1 cellular context compared by ENCODE assay signal in genomic region chr12:104215638-104216297, GRCh38.
TF ChIP-seq lines count a peak whose summit lies in the region.

TXNRD1 (plus strand) TSS chr12:104215779; CDS start chr12:104215803, 24 bp downstream.

TF ChIP-seq in K562, 482 proteins besides CTCF, POLR2A, EP300 and RAD21 (continued from another document and continues in another):
- peak; percentile 90 for TF ChIP-seq MGA (IDR thresholded peaks at IDR 0.05)
- peak in 1 of 2 experiments; percentile 48; a peak in 2 of 4 replicates for TF ChIP-seq FOXK2 (conservative IDR thresholded peaks at IDR 0.05 in 1 of 2, IDR thresholded peaks at IDR 0.05 in 1 of 2; ENCODE audit: low read depth in 2 of 2)
- peak; percentile 17 for TF ChIP-seq FIP1L1 (IDR thresholded peaks at IDR 0.05; ENCODE audit: low read depth, low read length, poor library complexity, severe bottlenecking)
- peak; percentile 62 for TF ChIP-seq CCNT2 (IDR thresholded peaks at IDR 0.05; ENCODE audit: borderline replicate concordance, extremely low read depth, insufficient read length, low read depth, low read length)
- TF ChIP-seq SMARCE1 (IDR thresholded peaks at IDR 0.05), result no peak
- peak in 2 of 3 experiments; percentile 67 to 75 for TF ChIP-seq YY1 (IDR thresholded peaks at IDR 0.05; ENCODE audit: borderline replicate concordance in 1 of 3, control insufficient read depth in 1 of 3, extremely low read depth in 1 of 3, insufficient read depth in 3 of 3, insufficient read length in 1 of 3, insufficient replicate concordance in 2 of 3, low read depth in 1 of 3, low read length in 2 of 3)
- peak; percentile 70 for TF ChIP-seq ZNF384 (IDR thresholded peaks at IDR 0.05; ENCODE audit: low read depth, low read length)
- peak; percentile 84; the same call in 1 of the 2 replicates for TF ChIP-seq STAG1 (CRISPR knock-in tag; IDR thresholded peaks at IDR 0.05; ENCODE audit: borderline replicate concordance)
- TF ChIP-seq ZBTB7A (IDR thresholded peaks at IDR 0.05; ENCODE audit: borderline replicate concordance, control insufficient read depth, low read depth, low read length), result peak; percentile 71; the same call in 1 of the 2 replicates
- TF ChIP-seq BMI1 (IDR thresholded peaks at IDR 0.05; ENCODE audit: low read length), result peak; percentile 20; the same call in 1 of the 2 replicates
- TF ChIP-seq SRF (CRISPR knock-in tag; IDR thresholded peaks at IDR 0.05), result 0 out of 4 replicates have a peak, but pooled peaks of 1 of the 2 experiments have one; percentile 58
- no peak for TF ChIP-seq ZNF347 (CRISPR knock-in tag; IDR thresholded peaks at IDR 0.05; ENCODE audit: low read depth)
- 0 out of 2 replicates have a peak, but pooled peaks have one; percentile 9 for TF ChIP-seq PHF21A (IDR thresholded peaks at IDR 0.05; ENCODE audit: borderline replicate concordance, low read depth)
- TF ChIP-seq SAP30 (IDR thresholded peaks at IDR 0.05; ENCODE audit: borderline replicate concordance, insufficient read depth, low read depth, low read length, poor library complexity, severe bottlenecking), result no peak
- TF ChIP-seq CREB1 (IDR thresholded peaks at IDR 0.05), result peak; percentile 44; the same call in 1 of the 2 replicates
- TF ChIP-seq CREB1 (CRISPR knock-in tag; IDR thresholded peaks at IDR 0.05), result peak; percentile 56; the same call in 1 of the 2 replicates
- no peak for TF ChIP-seq RBM22 (IDR thresholded peaks at IDR 0.05; ENCODE audit: low read depth, low read length, poor library complexity, severe bottlenecking)
- TF ChIP-seq POLR2G (IDR thresholded peaks at IDR 0.05; ENCODE audit: low read depth, low read length), result peak; percentile 92
- no peak for TF ChIP-seq TFAM (CRISPR knock-in tag; conservative IDR thresholded peaks at IDR 0.05)
- no peak for TF ChIP-seq TEAD4 (IDR thresholded peaks at IDR 0.05; ENCODE audit: low read length)
- TF ChIP-seq TEAD4 (CRISPR knock-in tag; IDR thresholded peaks at IDR 0.05; ENCODE audit: borderline replicate concordance), result no peak
- no peak for TF ChIP-seq CBFA2T2 (conservative IDR thresholded peaks at IDR 0.05)
- no peak for TF ChIP-seq HMG20B (CRISPR knock-in tag; IDR thresholded peaks at IDR 0.05)
- TF ChIP-seq RB1 (IDR thresholded peaks at IDR 0.05; ENCODE audit: low read depth), result peak; percentile 87; the same call in 1 of the 2 replicates
- TF ChIP-seq ARID2 (IDR thresholded peaks at IDR 0.05), result peak; percentile 78
- TF ChIP-seq KLF13 (tag; IDR thresholded peaks at IDR 0.05; ENCODE audit: borderline replicate concordance, low read depth), result peak; percentile 94; the same call in 1 of the 2 replicates
- TF ChIP-seq ESRRB (CRISPR knock-in tag; IDR thresholded peaks at IDR 0.05; ENCODE audit: borderline replicate concordance), result no peak
- TF ChIP-seq THRB (CRISPR knock-in tag; conservative IDR thresholded peaks at IDR 0.05), result no peak
- TF ChIP-seq FOXK1 (CRISPR knock-in tag; IDR thresholded peaks at IDR 0.05; ENCODE audit: borderline replicate concordance), result no peak
- no peak for TF ChIP-seq ZNF699 (CRISPR knock-in tag; IDR thresholded peaks at IDR 0.05; ENCODE audit: insufficient replicate concordance)
- TF ChIP-seq GATAD2A (IDR thresholded peaks at IDR 0.05), result 0 out of 2 replicates have a peak, but pooled peaks have one; percentile 42
- TF ChIP-seq NFIX (CRISPR knock-in tag; IDR thresholded peaks at IDR 0.05; ENCODE audit: low read depth), result no peak
- TF ChIP-seq SMAD4 (CRISPR knock-in tag; conservative IDR thresholded peaks at IDR 0.05), result peak; percentile 58; the same call in 1 of the 2 replicates
- TF ChIP-seq CBFA2T3 (IDR thresholded peaks at IDR 0.05), result no peak
- no peak for TF ChIP-seq CSDE1 (IDR thresholded peaks at IDR 0.05)
- no peak for TF ChIP-seq ZNF561 (CRISPR knock-in tag; conservative IDR thresholded peaks at IDR 0.05)
- no peak for TF ChIP-seq SLC30A9 (CRISPR knock-in tag; IDR thresholded peaks at IDR 0.05)
- TF ChIP-seq TAF1 (IDR thresholded peaks at IDR 0.05; ENCODE audit: control insufficient read depth, extremely low read depth, insufficient read depth, low read length, severe bottlenecking), result peak; percentile 38
- TF ChIP-seq PHF20 (IDR thresholded peaks at IDR 0.05; ENCODE audit: partially characterized antibody), result peak; percentile 72
- TF ChIP-seq ZNF740 (CRISPR knock-in tag; IDR thresholded peaks at IDR 0.05), result no peak
- no peak for TF ChIP-seq ZNF740 (tag; IDR thresholded peaks at IDR 0.05)
- TF ChIP-seq, protein P1, sequence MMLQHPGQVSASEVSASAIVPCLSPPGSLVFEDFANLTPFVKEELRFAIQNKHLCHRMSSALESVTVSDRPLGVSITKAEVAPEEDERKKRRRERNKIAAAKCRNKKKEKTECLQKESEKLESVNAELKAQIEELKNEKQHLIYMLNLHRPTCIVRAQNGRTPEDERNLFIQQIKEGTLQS (IDR thresholded peaks at IDR 0.05), result no peak
- TF ChIP-seq, protein P1 (CRISPR knock-in tag; conservative IDR thresholded peaks at IDR 0.05), result no peak
- TF ChIP-seq ZNF197 (CRISPR knock-in tag; IDR thresholded peaks at IDR 0.05; ENCODE audit: low read depth), result no peak
- no peak for TF ChIP-seq MTA3 (IDR thresholded peaks at IDR 0.05; ENCODE audit: borderline replicate concordance)
- no peak for TF ChIP-seq NBN (IDR thresholded peaks at IDR 0.05; ENCODE audit: low read depth)
- TF ChIP-seq NONO (IDR thresholded peaks at IDR 0.05; ENCODE audit: low read depth in 2 of 2, low read length in 1 of 2), result peak; percentile 46 to 57; a peak in 2 of 4 replicates
- 0 out of 2 replicates have a peak, but pooled peaks have one; percentile 21 for TF ChIP-seq E2F3 (CRISPR knock-in tag; IDR thresholded peaks at IDR 0.05)
- TF ChIP-seq, protein P2, sequence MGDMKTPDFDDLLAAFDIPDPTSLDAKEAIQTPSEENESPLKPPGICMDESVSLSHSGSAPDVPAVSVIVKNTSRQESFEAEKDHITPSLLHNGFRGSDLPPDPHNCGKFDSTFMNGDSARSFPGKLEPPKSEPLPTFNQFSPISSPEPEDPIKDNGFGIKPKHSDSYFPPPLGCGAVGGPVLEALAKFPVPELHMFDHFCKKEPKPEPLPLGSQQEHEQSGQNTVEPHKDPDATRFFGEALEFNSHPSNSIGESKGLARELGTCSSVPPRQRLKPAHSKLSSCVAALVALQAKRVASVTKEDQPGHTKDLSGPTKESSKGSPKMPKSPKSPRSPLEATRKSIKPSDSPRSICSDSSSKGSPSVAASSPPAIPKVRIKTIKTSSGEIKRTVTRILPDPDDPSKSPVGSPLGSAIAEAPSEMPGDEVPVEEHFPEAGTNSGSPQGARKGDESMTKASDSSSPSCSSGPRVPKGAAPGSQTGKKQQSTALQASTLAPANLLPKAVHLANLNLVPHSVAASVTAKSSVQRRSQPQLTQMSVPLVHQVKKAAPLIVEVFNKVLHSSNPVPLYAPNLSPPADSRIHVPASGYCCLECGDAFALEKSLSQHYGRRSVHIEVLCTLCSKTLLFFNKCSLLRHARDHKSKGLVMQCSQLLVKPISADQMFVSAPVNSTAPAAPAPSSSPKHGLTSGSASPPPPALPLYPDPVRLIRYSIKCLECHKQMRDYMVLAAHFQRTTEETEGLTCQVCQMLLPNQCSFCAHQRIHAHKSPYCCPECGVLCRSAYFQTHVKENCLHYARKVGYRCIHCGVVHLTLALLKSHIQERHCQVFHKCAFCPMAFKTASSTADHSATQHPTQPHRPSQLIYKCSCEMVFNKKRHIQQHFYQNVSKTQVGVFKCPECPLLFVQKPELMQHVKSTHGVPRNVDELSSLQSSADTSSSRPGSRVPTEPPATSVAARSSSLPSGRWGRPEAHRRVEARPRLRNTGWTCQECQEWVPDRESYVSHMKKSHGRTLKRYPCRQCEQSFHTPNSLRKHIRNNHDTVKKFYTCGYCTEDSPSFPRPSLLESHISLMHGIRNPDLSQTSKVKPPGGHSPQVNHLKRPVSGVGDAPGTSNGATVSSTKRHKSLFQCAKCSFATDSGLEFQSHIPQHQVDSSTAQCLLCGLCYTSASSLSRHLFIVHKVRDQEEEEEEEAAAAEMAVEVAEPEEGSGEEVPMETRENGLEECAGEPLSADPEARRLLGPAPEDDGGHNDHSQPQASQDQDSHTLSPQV (IDR thresholded peaks at IDR 0.05), result peak; percentile 85
